8 cellular contexts compared by ENCODE assay signal in genomic region chr3:194203482-194204035, GRCh38.
DNase-seq lines count a peak whose midpoint lies in the region; ATAC-seq and TF ChIP-seq lines count a peak whose summit lies in the region.

No MANE protein-coding gene starts in this region.

- CTCF ChIA-PET in activated naive CD4-positive, alpha-beta T cell treated with anti-CD3 and anti-CD28 coated beads, Interleukin-2, amount 10 ng/mL, durations not matched to agents 7 days and 5 days (lab: Charles Lee): interaction anchor here (0.7 kb wide), 1 partner anchor 10 kb away, joined by 3 read pairs; no protein-coding TSS in a partner anchor

- ATAC-seq in GM18861 (IDR thresholded peaks at IDR 0.05; ENCODE audit: unreplicated experiment): no peak

- no peaks in the 10 kb centered on the region for H3K9me3 Mint-ChIP-seq in activated naive CD4-positive, alpha-beta T cell treated with anti-CD3 and anti-CD28 coated beads, Interleukin-2, amount 10 ng/mL, durations not matched to agents 7 days and 5 days
- peaks cover 3% of the 10 kb centered on the region for H3K9me3 Mint-ChIP-seq in activated CD4-positive, alpha-beta T cell treated with anti-CD3 and anti-CD28 coated beads, Interleukin-2, amount 10 ng/mL, durations not matched to agents 24 days and 14 days
- H3K9me3 Mint-ChIP-seq in immature natural killer cell: no peaks in the 10 kb centered on the region
- no peaks in the 10 kb centered on the region for H3K9me3 Mint-ChIP-seq in type B pancreatic cell
- no peaks in the 10 kb centered on the region for H3K9me3 Mint-ChIP-seq in endothelial cell (ENCODE audit: unreplicated experiment)

- H3K4me3 Mint-ChIP-seq in activated naive CD4-positive, alpha-beta T cell treated with anti-CD3 and anti-CD28 coated beads, Interleukin-2, amount 10 ng/mL, durations not matched to agents 7 days and 5 days: peak overlapping the region; percentile 76
- H3K4me3 Mint-ChIP-seq in activated CD4-positive, alpha-beta T cell treated with anti-CD3 and anti-CD28 coated beads, Interleukin-2, amount 10 ng/mL, durations not matched to agents 24 days and 14 days: peak overlapping the region; percentile 83
- H3K4me3 Mint-ChIP-seq in immature natural killer cell (peak overlapping the region; percentile 35 to 68 (median 56)), type B pancreatic cell (peak overlapping the region; percentile 88), endothelial cell (ENCODE audit: unreplicated experiment) (no peak overlapping the region)

- intact Hi-C loops in activated CD4-positive, alpha-beta T cell treated with anti-CD3 and anti-CD28 coated beads, Interleukin-2, amount 10 ng/mL, durations not matched to agents 24 days and 14 days (cut with micrococcal nuclease): loop anchor here (5.0 kb wide), 2 partner anchors 66 to 114 kb away; partner anchors contain the start of gene HES1

- TF ChIP-seq CTCF in type B pancreatic cell (conservative IDR thresholded peaks at IDR 0.05): no peak
- no peak for TF ChIP-seq CTCF in endothelial cell (IDR thresholded peaks at IDR 0.05; ENCODE audit: unreplicated experiment)

- peaks cover 39% of the 10 kb centered on the region for H3K4me1 Mint-ChIP-seq in activated naive CD4-positive, alpha-beta T cell treated with anti-CD3 and anti-CD28 coated beads, Interleukin-2, amount 10 ng/mL, durations not matched to agents 7 days and 5 days
- peaks cover 29% of the 10 kb centered on the region for H3K4me1 Mint-ChIP-seq in activated CD4-positive, alpha-beta T cell treated with anti-CD3 and anti-CD28 coated beads, Interleukin-2, amount 10 ng/mL, durations not matched to agents 24 days and 14 days
- peaks cover 8 to 15% of the 10 kb centered on the region in 2 donors for H3K4me1 Mint-ChIP-seq in immature natural killer cell
- peaks cover 67% of the 10 kb centered on the region for H3K4me1 Mint-ChIP-seq in type B pancreatic cell (ENCODE audit: unreplicated experiment)
- H3K4me1 Mint-ChIP-seq in endothelial cell (ENCODE audit: unreplicated experiment): peaks cover 42% of the 10 kb centered on the region

- H3K27me3 Mint-ChIP-seq in activated naive CD4-positive, alpha-beta T cell treated with anti-CD3 and anti-CD28 coated beads, Interleukin-2, amount 10 ng/mL, durations not matched to agents 7 days and 5 days: peaks cover 43% of the 10 kb centered on the region
- peaks cover 21% of the 10 kb centered on the region for H3K27me3 Mint-ChIP-seq in activated CD4-positive, alpha-beta T cell treated with anti-CD3 and anti-CD28 coated beads, Interleukin-2, amount 10 ng/mL, durations not matched to agents 24 days and 14 days
- H3K27me3 Mint-ChIP-seq in immature natural killer cell (ENCODE audit: low read depth in 3 of 3) (peaks cover 10 to 34% (median 30%) of the 10 kb centered on the region in 3 donors), type B pancreatic cell (peaks cover 18% of the 10 kb centered on the region), endothelial cell (ENCODE audit: unreplicated experiment) (peaks cover 12% of the 10 kb centered on the region)

- peaks cover 3% of the 10 kb centered on the region for H3K36me3 Mint-ChIP-seq in activated naive CD4-positive, alpha-beta T cell treated with anti-CD3 and anti-CD28 coated beads, Interleukin-2, amount 10 ng/mL, durations not matched to agents 7 days and 5 days
- H3K36me3 Mint-ChIP-seq in activated CD4-positive, alpha-beta T cell treated with anti-CD3 and anti-CD28 coated beads, Interleukin-2, amount 10 ng/mL, durations not matched to agents 24 days and 14 days (ENCODE audit: low read depth): no peaks in the 10 kb centered on the region
- H3K36me3 Mint-ChIP-seq in immature natural killer cell (peaks cover 0 to 4% (median 0%) of the 10 kb centered on the region in 3 donors), type B pancreatic cell (peaks cover 4% of the 10 kb centered on the region), endothelial cell (ENCODE audit: low read depth, unreplicated experiment) (no peaks in the 10 kb centered on the region)

- peak overlapping the region; percentile 75 for H3K27ac Mint-ChIP-seq in activated naive CD4-positive, alpha-beta T cell treated with anti-CD3 and anti-CD28 coated beads, Interleukin-2, amount 10 ng/mL, durations not matched to agents 7 days and 5 days
- peak overlapping the region; percentile 67 for H3K27ac Mint-ChIP-seq in activated CD4-positive, alpha-beta T cell treated with anti-CD3 and anti-CD28 coated beads, Interleukin-2, amount 10 ng/mL, durations not matched to agents 24 days and 14 days
- H3K27ac Mint-ChIP-seq in immature natural killer cell: no peak overlapping the region
- peak overlapping the region; percentile 92 for H3K27ac Mint-ChIP-seq in type B pancreatic cell
- no peak overlapping the region for H3K27ac Mint-ChIP-seq in endothelial cell (ENCODE audit: unreplicated experiment)

- DNase-seq in activated naive CD4-positive, alpha-beta T cell treated with anti-CD3 and anti-CD28 coated beads, Interleukin-2, amount 10 ng/mL, durations not matched to agents 7 days and 5 days: peak; percentile 47
- DNase-seq in activated naive CD4-positive, alpha-beta T cell treated with Interleukin-2 at 50 U/mL for 16 hours: no peak
- DNase-seq in activated CD4-positive, alpha-beta T cell treated with anti-CD3 and anti-CD28 coated beads, Interleukin-2, amount 10 ng/mL, durations not matched to agents 24 days and 14 days: peak; percentile 76
- DNase-seq in immature natural killer cell (no peak), type B pancreatic cell (ENCODE audit: extremely low spot score, unreplicated experiment) (no peak), NCI-H128 (lab: John Stamatoyannopoulos, UW; ENCODE audit: unreplicated experiment) (no peak), endothelial cell (ENCODE audit: low spot score) (no peak)

Comparison
In these comparisons a context has a peak if more than half of its experiments do, and no peak if none do; other contexts are left out.
1. DNase-seq: peak in activated naive CD4-positive, alpha-beta T cell treated with anti-CD3 and anti-CD28 coated beads, Interleukin-2, amount 10 ng/mL, durations not matched to agents 7 days and 5 days (single experiment) and activated CD4-positive, alpha-beta T cell treated with anti-CD3 and anti-CD28 coated beads, Interleukin-2, amount 10 ng/mL, durations not matched to agents 24 days and 14 days (single experiment); none in activated naive CD4-positive, alpha-beta T cell treated with Interleukin-2 at 50 U/mL for 16 hours (single experiment), immature natural killer cell (0 of 3), type B pancreatic cell (single experiment), NCI-H128 (single experiment) and endothelial cell (single experiment).
2. H3K27ac Mint-ChIP-seq: peak in activated naive CD4-positive, alpha-beta T cell treated with anti-CD3 and anti-CD28 coated beads, Interleukin-2, amount 10 ng/mL, durations not matched to agents 7 days and 5 days (single experiment), activated CD4-positive, alpha-beta T cell treated with anti-CD3 and anti-CD28 coated beads, Interleukin-2, amount 10 ng/mL, durations not matched to agents 24 days and 14 days (single experiment) and type B pancreatic cell (single experiment); none in immature natural killer cell (0 of 6) and endothelial cell (single experiment).